ENCODE assay signal across 12 cellular contexts in genomic region chr6:31499648-31500047, GRCh38. TPM values are rescaled to one million over a fixed set of nuclear protein-coding genes. Genes with fewer than 3 reads are reported as not detected.
"Had no signal": no experiment of that assay in that cellular context is flagged by ENCODE, and none has a peak within 500 bp of the region (broad histone marks: within the 10 kb centered on the region; RNA-seq: fewer than 3 reads in every experiment).

No MANE protein-coding gene starts in this region.

RNA-seq across cellular contexts. Expression of gene MCCD1, which starts 29.1 kb away (rescaled TPM):
- total RNA-seq: glomerular endothelial cell; left cardiac atrium; lung; mononuclear cell; osteoblast; pulmonary artery endothelial cell; sciatic nerve; spleen; T-helper 1 cell treated with Interleukin-12 subunit alpha and Interleukin-12 subunit beta and Interleukin-4 antibody, amounts not matched to agents 30 ng/mL and 1 ng/mL, for 36 hours; temporal lobe; upper lobe of left lung had no signal
- polyA plus RNA-seq: lung, SK-N-SH, spleen had no signal
